22 cellular contexts compared by ENCODE assay signal in genomic region chr14:101026341-101026740, GRCh38.
DNase-seq lines count a peak whose midpoint lies in the region; ATAC-seq, FAIRE-seq and TF ChIP-seq lines count a peak whose summit lies in the region.
"Had no signal": no experiment of that assay in that cellular context is flagged by ENCODE, and none has a peak within 500 bp of the region (broad histone marks: within the 10 kb centered on the region; RNA-seq: fewer than 3 reads in every experiment).

No MANE protein-coding gene starts in this region.

- TF ChIP-seq EP300 in HepG2 (IDR thresholded peaks at IDR 0.05; ENCODE audit: low read depth in 2 of 2, low read length in 2 of 2) (no peak), HepG2 (CRISPR knock-in tag; IDR thresholded peaks at IDR 0.05; ENCODE audit: borderline replicate concordance) (no peak)

- in situ Hi-C loops in HepG2 (cut with HindIII; ENCODE audit: extremely low pct_ligation_motif_present, low pct_unique_long_range_greater_than_20kb): no loop called here

- H3K36me3 Mint-ChIP-seq in chondrocyte (ENCODE audit: low read depth) (no peaks in the 10 kb centered on the region), nephron progenitor cell (ENCODE audit: low read depth) (no peaks in the 10 kb centered on the region)
- H3K36me3 Mint-ChIP-seq: CD4-positive, CD25-positive, alpha-beta regulatory T cell; CD8-positive, alpha-beta memory T cell had no signal

- ATAC-seq in right lobe of liver: no peak
- ATAC-seq in HepG2: no peak
- no peak for ATAC-seq in sciatic nerve
- ATAC-seq: GM23338 had no signal

- H3K27me3 ChIP-seq in right lobe of liver: no peaks in the 10 kb centered on the region
- peaks cover 11 to 99% of the 10 kb centered on the region in 2 experiments for H3K27me3 ChIP-seq in HepG2 (ENCODE audit: control insufficient read depth in 1 of 2, insufficient read depth in 2 of 2, low read length in 2 of 2)
- H3K27me3 ChIP-seq: BLaER1 treated with 17β-estradiol and CSF1 and Interleukin-3, amounts not matched to agents 10 nM and 100 nM had no signal

- H3K9me3 Mint-ChIP-seq in chondrocyte (ENCODE audit: low read depth) (peaks cover 2% of the 10 kb centered on the region), nephron progenitor cell (peaks cover 16% of the 10 kb centered on the region)

- no peak for TF ChIP-seq RAD21 in HepG2 (CRISPR knock-in tag; IDR thresholded peaks at IDR 0.05)

- TF ChIP-seq CTCF in right lobe of liver (IDR thresholded peaks at IDR 0.05) (no peak), HepG2 (CRISPR knock-in tag; IDR thresholded peaks at IDR 0.05) (no peak), chondrocyte (IDR thresholded peaks at IDR 0.05) (no peak), nephron progenitor cell (IDR thresholded peaks at IDR 0.05) (no peak), D721Med (IDR thresholded peaks at IDR 0.05; ENCODE audit: insufficient read depth, missing control alignments) (no peak)

- DNase-seq in right lobe of liver (peak in 2 of 3 donors; percentile 7 to 10), HepG2 (ENCODE audit: low spot score) (no peak), chondrocyte (ENCODE audit: low spot score) (peak; percentile 27), sciatic nerve (ENCODE audit: low spot score) (peak; percentile 27), nephron progenitor cell (no peak), NK-92 (lab: John Stamatoyannopoulos, UW; ENCODE audit: unreplicated experiment) (no peak), D721Med (ENCODE audit: insufficient read length, low spot score) (no peak)
- DNase-seq: Caco-2; CD4-positive, CD25-positive, alpha-beta regulatory T cell; DMS153; DMS79; GDM1; HCEC 1CT had no signal

- H3K4me3 Mint-ChIP-seq in chondrocyte (ENCODE audit: unreplicated experiment) (no peak overlapping the region), nephron progenitor cell (no peak overlapping the region)
- H3K4me3 Mint-ChIP-seq: B cell; CD4-positive, CD25-positive, alpha-beta regulatory T cell; CD8-positive, alpha-beta memory T cell; GM23338; IgD-negative memory B cell had no signal

- H3K27ac Mint-ChIP-seq in chondrocyte (ENCODE audit: unreplicated experiment) (no peak overlapping the region), nephron progenitor cell (no peak overlapping the region)
- H3K27ac Mint-ChIP-seq: B cell; CD4-positive, CD25-positive, alpha-beta regulatory T cell; CD8-positive, alpha-beta memory T cell; GM23338; IgD-negative memory B cell had no signal

- H3K27ac ChIP-seq in right lobe of liver: no peak overlapping the region
- no peak overlapping the region for H3K27ac ChIP-seq in HepG2 (ENCODE audit: extremely low read length, insufficient read depth, low read length)
- H3K27ac ChIP-seq: BLaER1 treated with 17β-estradiol and CSF1 and Interleukin-3, amounts not matched to agents 10 nM and 100 nM; HL-60 had no signal

- intact Hi-C loops in right lobe of liver (cut with DNase I): no loop called here
- intact Hi-C loops in HepG2 (cut with micrococcal nuclease; ENCODE audit: unreplicated experiment): no loop called here
- intact Hi-C loops in sciatic nerve (cut with DNase I): no loop called here

- TF ChIP-seq POLR2A in right lobe of liver (IDR thresholded peaks at IDR 0.05): no peak
- no peak for TF ChIP-seq POLR2A in HepG2 (IDR thresholded peaks at IDR 0.05; ENCODE audit: insufficient read depth in 1 of 2, low read depth in 2 of 2, low read length in 2 of 2)

- H3K4me2 ChIP-seq in HepG2 (ENCODE audit: low read depth, low read length): no peak overlapping the region
- H3K4me2 ChIP-seq: BLaER1 treated with 17β-estradiol and CSF1 and Interleukin-3, amounts not matched to agents 10 nM and 100 nM; GM23338 had no signal

- WGBS in right lobe of liver (ENCODE audit: insufficient coverage, low coverage, low lambda C conversion rate, missing lambda C conversion rate): 80% methylated on average over 2 of the region's 7 CpGs
- WGBS in HepG2 (ENCODE audit: low lambda C conversion rate): 56% methylated on average over 6 of the region's 7 CpGs

- POLR2A ChIA-PET in HepG2 (lab: Yijun Ruan, JAX): no interaction called here

- no peak overlapping the region for H2AFZ ChIP-seq in HepG2 (ENCODE audit: low read length)
- H2AFZ ChIP-seq: GM23338 had no signal

- peaks cover 4% of the 10 kb centered on the region; the same call in 1 of the 2 replicates for H4K20me1 ChIP-seq in HepG2 (ENCODE audit: insufficient read depth, low read length)
- H4K20me1 ChIP-seq: BLaER1 treated with 17β-estradiol and CSF1 and Interleukin-3, amounts not matched to agents 10 nM and 100 nM had no signal

- CTCF ChIA-PET in HepG2 (lab: Yijun Ruan, JAX; ENCODE audit: low intra/inter-chr PET ratio, low total read pairs): no interaction called here

- no peak for FAIRE-seq in HepG2 (lab: Jason Lieb, UNC)
- FAIRE-seq in D721Med (lab: Jason Lieb, UNC): no peak
- FAIRE-seq: GM12892, GM18507, H54 had no signal

- H3K4me1 ChIP-seq in right lobe of liver (no peaks in the 10 kb centered on the region), HepG2 (ENCODE audit: insufficient read depth, low read length) (no peaks in the 10 kb centered on the region)
- H3K4me1 ChIP-seq: BLaER1 treated with 17β-estradiol and CSF1 and Interleukin-3, amounts not matched to agents 10 nM and 100 nM; Caco-2 had no signal

- no peaks in the 10 kb centered on the region for H3K9me3 ChIP-seq in right lobe of liver
- H3K9me3 ChIP-seq in HepG2 (ENCODE audit: low read length): no peaks in the 10 kb centered on the region
- H3K9me3 ChIP-seq: Caco-2 had no signal

- H3K4me1 Mint-ChIP-seq in chondrocyte (ENCODE audit: low read depth) (no peaks in the 10 kb centered on the region), nephron progenitor cell (no peaks in the 10 kb centered on the region)
- H3K4me1 Mint-ChIP-seq: B cell; CD4-positive, CD25-positive, alpha-beta regulatory T cell; CD8-positive, alpha-beta memory T cell; GM23338; IgD-negative memory B cell had no signal

- no peaks in the 10 kb centered on the region for H3K79me2 ChIP-seq in HepG2 (ENCODE audit: insufficient read depth, low read length)

- no TSS peak for BruUV-seq in HepG2 (replicated peaks; lab: Mats Ljungman, UMichigan)

- H3K36me3 ChIP-seq in right lobe of liver: no peaks in the 10 kb centered on the region
- no peaks in the 10 kb centered on the region for H3K36me3 ChIP-seq in HepG2 (replicated peaks in 1 of 2; ENCODE audit: control insufficient read depth in 1 of 2, insufficient read depth in 2 of 2, low read length in 2 of 2)
- H3K36me3 ChIP-seq: BLaER1 treated with 17β-estradiol and CSF1 and Interleukin-3, amounts not matched to agents 10 nM and 100 nM had no signal

- H3K27me3 Mint-ChIP-seq in chondrocyte (ENCODE audit: low read depth) (no peaks in the 10 kb centered on the region), nephron progenitor cell (ENCODE audit: low read depth, poor library complexity) (peaks cover 16% of the 10 kb centered on the region)
- H3K27me3 Mint-ChIP-seq: B cell had no signal

- no peak overlapping the region for H3K4me3 ChIP-seq in right lobe of liver
- H3K4me3 ChIP-seq in HepG2 (replicated peaks in 1 of 3; ENCODE audit: insufficient read depth in 1 of 3, low read depth in 2 of 3, low read length in 3 of 3): no peak overlapping the region
- H3K4me3 ChIP-seq: BLaER1 treated with 17β-estradiol and CSF1 and Interleukin-3, amounts not matched to agents 10 nM and 100 nM; GM23338 had no signal

- no peak overlapping the region for H3K9ac ChIP-seq in HepG2 (ENCODE audit: insufficient read depth, low read depth, low read length)
- H3K9ac ChIP-seq: BLaER1 treated with 17β-estradiol and CSF1 and Interleukin-3, amounts not matched to agents 10 nM and 100 nM had no signal

TF ChIP-seq in HepG2, 621 proteins besides CTCF, POLR2A, EP300 and RAD21:
- no peak for TF ChIP-seq MYC (CRISPR knock-in tag; IDR thresholded peaks at IDR 0.05; ENCODE audit: borderline replicate concordance)
- TF ChIP-seq CAMTA2 (CRISPR knock-in tag; IDR thresholded peaks at IDR 0.05; ENCODE audit: borderline replicate concordance): no peak
- no peak for TF ChIP-seq DR1 (CRISPR knock-in tag; IDR thresholded peaks at IDR 0.05)
- no peak for TF ChIP-seq SMYD3 (CRISPR knock-in tag; IDR thresholded peaks at IDR 0.05)
- no peak for TF ChIP-seq ZNF558 (CRISPR knock-in tag; IDR thresholded peaks at IDR 0.05; ENCODE audit: borderline replicate concordance)
- no peak for TF ChIP-seq NFRKB (IDR thresholded peaks at IDR 0.05)
- no peak for TF ChIP-seq ZNF75D (CRISPR knock-in tag; IDR thresholded peaks at IDR 0.05; ENCODE audit: borderline replicate concordance)
- no peak for TF ChIP-seq ZNF557 (CRISPR knock-in tag; IDR thresholded peaks at IDR 0.05)
- TF ChIP-seq ZNF335 (CRISPR knock-in tag; IDR thresholded peaks at IDR 0.05): no peak
- TF ChIP-seq RNF2 (conservative IDR thresholded peaks at IDR 0.05; ENCODE audit: low read depth): no peak
- TF ChIP-seq ATF5 (CRISPR knock-in tag; IDR thresholded peaks at IDR 0.05; ENCODE audit: low read depth): no peak
- TF ChIP-seq ZNF746 (CRISPR knock-in tag; IDR thresholded peaks at IDR 0.05): no peak

Comparison
In these comparisons a context has a peak if more than half of its experiments do, and no peak if none do; other contexts are left out.
1. DNase-seq: peak in right lobe of liver (2 of 3), chondrocyte (single experiment) and sciatic nerve (single experiment); none in HepG2 (single experiment), nephron progenitor cell (single experiment), NK-92 (single experiment) and D721Med (single experiment).